Comparison of ENCODE assay signal across 2 cellular contexts in the genomic region with DNA sequence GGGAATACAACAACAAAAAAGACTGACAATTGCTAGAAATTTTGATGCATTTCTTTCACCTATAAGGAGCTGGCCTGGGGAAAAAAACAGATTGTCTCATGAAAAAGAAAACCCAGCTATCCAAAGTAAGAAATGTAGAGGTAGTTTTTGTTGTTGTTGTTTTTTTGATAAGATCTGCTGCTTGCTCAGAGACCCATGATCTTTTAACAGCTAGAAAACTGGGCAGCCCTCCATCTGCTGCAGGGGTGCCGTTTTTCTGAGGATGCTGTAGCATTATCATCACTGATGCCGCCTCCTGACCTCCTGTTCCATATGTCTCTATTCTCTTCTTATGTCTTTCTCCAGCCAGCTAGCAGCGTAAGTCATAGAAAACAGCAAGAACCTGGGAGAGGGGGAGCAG.
TF ChIP-seq lines count a peak whose summit lies in the region.

No MANE protein-coding gene starts in this region.

TF ChIP-seq in GM23338, 12 proteins besides CTCF, POLR2A, EP300 and RAD21 (continued from another document):
- TF ChIP-seq, protein P1, sequence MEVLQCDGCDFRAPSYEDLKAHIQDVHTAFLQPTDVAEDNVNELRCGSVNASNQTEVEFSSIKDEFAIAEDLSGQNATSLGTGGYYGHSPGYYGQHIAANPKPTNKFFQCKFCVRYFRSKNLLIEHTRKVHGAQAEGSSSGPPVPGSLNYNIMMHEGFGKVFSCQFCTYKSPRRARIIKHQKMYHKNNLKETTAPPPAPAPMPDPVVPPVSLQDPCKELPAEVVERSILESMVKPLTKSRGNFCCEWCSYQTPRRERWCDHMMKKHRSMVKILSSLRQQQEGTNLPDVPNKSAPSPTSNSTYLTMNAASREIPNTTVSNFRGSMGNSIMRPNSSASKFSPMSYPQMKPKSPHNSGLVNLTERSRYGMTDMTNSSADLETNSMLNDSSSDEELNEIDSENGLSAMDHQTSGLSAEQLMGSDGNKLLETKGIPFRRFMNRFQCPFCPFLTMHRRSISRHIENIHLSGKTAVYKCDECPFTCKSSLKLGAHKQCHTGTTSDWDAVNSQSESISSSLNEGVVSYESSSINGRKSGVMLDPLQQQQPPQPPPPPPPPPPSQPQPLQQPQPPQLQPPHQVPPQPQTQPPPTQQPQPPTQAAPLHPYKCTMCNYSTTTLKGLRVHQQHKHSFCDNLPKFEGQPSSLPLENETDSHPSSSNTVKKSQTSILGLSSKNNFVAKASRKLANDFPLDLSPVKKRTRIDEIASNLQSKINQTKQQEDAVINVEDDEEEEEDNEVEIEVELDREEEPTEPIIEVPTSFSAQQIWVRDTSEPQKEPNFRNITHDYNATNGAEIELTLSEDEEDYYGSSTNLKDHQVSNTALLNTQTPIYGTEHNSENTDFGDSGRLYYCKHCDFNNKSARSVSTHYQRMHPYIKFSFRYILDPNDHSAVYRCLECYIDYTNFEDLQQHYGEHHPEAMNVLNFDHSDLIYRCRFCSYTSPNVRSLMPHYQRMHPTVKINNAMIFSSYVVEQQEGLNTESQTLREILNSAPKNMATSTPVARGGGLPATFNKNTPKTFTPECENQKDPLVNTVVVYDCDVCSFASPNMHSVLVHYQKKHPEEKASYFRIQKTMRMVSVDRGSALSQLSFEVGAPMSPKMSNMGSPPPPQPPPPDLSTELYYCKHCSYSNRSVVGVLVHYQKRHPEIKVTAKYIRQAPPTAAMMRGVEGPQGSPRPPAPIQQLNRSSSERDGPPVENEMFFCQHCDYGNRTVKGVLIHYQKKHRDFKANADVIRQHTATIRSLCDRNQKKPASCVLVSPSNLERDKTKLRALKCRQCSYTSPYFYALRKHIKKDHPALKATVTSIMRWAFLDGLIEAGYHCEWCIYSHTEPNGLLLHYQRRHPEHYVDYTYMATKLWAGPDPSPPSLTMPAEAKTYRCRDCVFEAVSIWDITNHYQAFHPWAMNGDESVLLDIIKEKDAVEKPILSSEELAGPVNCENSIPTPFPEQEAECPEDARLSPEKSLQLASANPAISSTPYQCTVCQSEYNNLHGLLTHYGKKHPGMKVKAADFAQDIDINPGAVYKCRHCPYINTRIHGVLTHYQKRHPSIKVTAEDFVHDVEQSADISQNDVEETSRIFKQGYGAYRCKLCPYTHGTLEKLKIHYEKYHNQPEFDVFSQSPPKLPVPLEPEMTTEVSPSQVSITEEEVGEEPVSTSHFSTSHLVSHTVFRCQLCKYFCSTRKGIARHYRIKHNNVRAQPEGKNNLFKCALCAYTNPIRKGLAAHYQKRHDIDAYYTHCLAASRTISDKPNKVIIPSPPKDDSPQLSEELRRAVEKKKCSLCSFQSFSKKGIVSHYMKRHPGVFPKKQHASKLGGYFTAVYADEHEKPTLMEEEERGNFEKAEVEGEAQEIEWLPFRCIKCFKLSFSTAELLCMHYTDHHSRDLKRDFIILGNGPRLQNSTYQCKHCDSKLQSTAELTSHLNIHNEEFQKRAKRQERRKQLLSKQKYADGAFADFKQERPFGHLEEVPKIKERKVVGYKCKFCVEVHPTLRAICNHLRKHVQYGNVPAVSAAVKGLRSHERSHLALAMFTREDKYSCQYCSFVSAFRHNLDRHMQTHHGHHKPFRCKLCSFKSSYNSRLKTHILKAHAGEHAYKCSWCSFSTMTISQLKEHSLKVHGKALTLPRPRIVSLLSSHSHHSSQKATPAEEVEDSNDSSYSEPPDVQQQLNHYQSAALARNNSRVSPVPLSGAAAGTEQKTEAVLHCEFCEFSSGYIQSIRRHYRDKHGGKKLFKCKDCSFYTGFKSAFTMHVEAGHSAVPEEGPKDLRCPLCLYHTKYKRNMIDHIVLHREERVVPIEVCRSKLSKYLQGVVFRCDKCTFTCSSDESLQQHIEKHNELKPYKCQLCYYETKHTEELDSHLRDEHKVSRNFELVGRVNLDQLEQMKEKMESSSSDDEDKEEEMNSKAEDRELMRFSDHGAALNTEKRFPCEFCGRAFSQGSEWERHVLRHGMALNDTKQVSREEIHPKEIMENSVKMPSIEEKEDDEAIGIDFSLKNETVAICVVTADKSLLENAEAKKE (CRISPR knock-in tag; IDR thresholded peaks at IDR 0.05): no peak
- no peak for TF ChIP-seq EZH2 (IDR thresholded peaks at IDR 0.05; ENCODE audit: low read depth, unreplicated experiment)

TF ChIP-seq in H1, 55 proteins besides CTCF, POLR2A, EP300 and RAD21 (continued from another document):
- TF ChIP-seq USF2 (IDR thresholded peaks at IDR 0.05; ENCODE audit: low read length): no peak
